Comparison of ENCODE assay signal across 9 cellular contexts in the genomic region with DNA sequence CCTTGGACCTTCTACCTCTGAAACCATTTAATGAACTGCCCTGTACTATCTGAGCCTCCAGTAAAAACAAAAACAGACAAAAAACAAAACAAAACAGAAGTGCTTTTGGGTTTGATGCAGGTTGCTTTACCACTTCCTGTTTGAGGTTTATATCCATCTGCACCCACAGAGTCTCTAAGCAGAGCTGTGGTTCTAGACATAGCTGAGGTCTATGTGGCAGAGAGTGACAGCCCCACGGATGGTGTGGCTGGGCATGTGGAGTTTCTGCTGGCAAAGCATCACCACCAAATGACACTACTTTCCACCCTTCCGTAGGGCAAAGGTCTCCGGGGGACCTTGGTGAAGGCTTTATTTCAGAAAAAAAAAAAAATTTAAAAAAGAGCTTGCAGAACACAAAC.
A peak's percentile ranks its signal among the peaks of the same experiment; 100 is the strongest.
DNase-seq lines count a peak whose midpoint lies in the region; ATAC-seq and TF ChIP-seq lines count a peak whose summit lies in the region.
"Had no signal": no experiment of that assay in that cellular context is flagged by ENCODE, and none has a peak within 500 bp of the region (broad histone marks: within the 10 kb centered on the region; RNA-seq: fewer than 3 reads in every experiment).

No MANE protein-coding gene starts in this region.

- WGBS in spleen, 5 donors = 9 to 35% (median 25%) methylated on average over 3 of the region's 3 CpGs

- H3K4me1 ChIP-seq in spleen = peaks cover 0 to 21% (median 14%) of the 10 kb centered on the region in 6 donors

- peak; percentile 90 for ATAC-seq in GM19397 (IDR thresholded peaks at IDR 0.05; ENCODE audit: unreplicated experiment)
- peak; percentile 84 for ATAC-seq in HG03066 (IDR thresholded peaks at IDR 0.05; ENCODE audit: low read depth, unreplicated experiment)

- no peaks in the 10 kb centered on the region for H3K36me3 ChIP-seq in spleen
- H3K36me3 ChIP-seq: neutrophil had no signal

- peak overlapping the region in 1 of 8 donors; percentile 48 for H3K27ac ChIP-seq in spleen
- H3K27ac ChIP-seq: neutrophil had no signal

- no peak overlapping the region for H3K4me3 ChIP-seq in spleen

- peak; percentile 21 for DNase-seq in T-helper 9 cell
- peak; percentile 23 for DNase-seq in stimulated activated CD4-positive, alpha-beta T cell treated with anti-CD3 and anti-CD28 coated beads, Interleukin-4, amount 100 ng/mL, for 24 hours
- DNase-seq in NCI-H2029 (lab: John Stamatoyannopoulos, UW) = no peak
- no peak for DNase-seq in NCI-H187 treated with DMSO at 0.1 percent for 48 hours (lab: John Stamatoyannopoulos, UW)
- DNase-seq in NCI-H1092 (lab: John Stamatoyannopoulos, UW) = no peak
- DNase-seq in spleen = no peak

- no peaks in the 10 kb centered on the region for H3K27me3 ChIP-seq in spleen (replicated peaks in 1 of 7)
- H3K27me3 ChIP-seq: neutrophil had no signal

- no peak for TF ChIP-seq CTCF in spleen (IDR thresholded peaks at IDR 0.05 in 8 of 11, conservative IDR thresholded peaks at IDR 0.05 in 3 of 11)

- intact Hi-C loops in spleen (cut with DNase I; ENCODE audit: low total_unique reads) = no loop called here

- H3K9me3 ChIP-seq in spleen = peaks cover 0 to 2% (median 0%) of the 10 kb centered on the region in 8 donors
- H3K9me3 ChIP-seq: neutrophil had no signal

- no peak for TF ChIP-seq POLR2A in spleen (IDR thresholded peaks at IDR 0.05)

Comparison
In these comparisons a context has a peak if more than half of its experiments do, and no peak if none do; other contexts are left out.
1. DNase-seq: peak in T-helper 9 cell (single experiment) and stimulated activated CD4-positive, alpha-beta T cell treated with anti-CD3 and anti-CD28 coated beads, Interleukin-4, amount 100 ng/mL, for 24 hours (single experiment); none in NCI-H2029 (single experiment), NCI-H187 treated with DMSO at 0.1 percent for 48 hours (single experiment), NCI-H1092 (single experiment) and spleen (single experiment).